9 cellular contexts compared by ENCODE assay signal in the genomic region with DNA sequence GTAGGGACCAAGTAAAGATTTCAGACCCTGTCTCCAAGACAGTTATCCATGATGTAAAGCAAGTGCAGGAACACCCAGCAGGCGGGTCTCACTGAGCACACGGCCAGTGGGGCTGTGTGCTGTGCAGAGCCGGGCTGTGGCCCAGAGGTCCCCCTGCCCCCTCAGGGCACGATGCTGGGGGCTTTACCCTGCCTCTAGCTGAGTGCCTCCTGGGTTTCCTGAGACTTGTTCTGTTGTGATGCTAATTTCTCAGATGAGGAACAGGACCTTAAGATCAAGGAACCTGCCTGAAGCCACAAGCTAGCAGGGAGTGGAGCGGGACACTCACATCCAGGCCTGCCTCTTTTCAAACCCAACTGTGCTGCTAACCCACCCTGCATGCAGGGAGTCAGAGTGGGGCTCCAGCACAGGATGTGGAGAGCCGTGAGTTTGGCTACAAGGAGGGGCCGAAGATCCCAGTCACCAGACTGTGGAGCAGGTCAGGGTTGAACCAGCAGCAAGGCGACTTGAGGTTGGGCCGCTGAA.
A peak's percentile ranks its signal among the peaks of the same experiment; 100 is the strongest.
DNase-seq lines count a peak whose midpoint lies in the region; ATAC-seq and FAIRE-seq lines count a peak whose summit lies in the region.
"Had no signal": no experiment of that assay in that cellular context is flagged by ENCODE, and none has a peak within 500 bp of the region (broad histone marks: within the 10 kb centered on the region; RNA-seq: fewer than 3 reads in every experiment).

No MANE protein-coding gene starts in this region.

- H3K9me3 ChIP-seq in right cardiac atrium (ENCODE audit: control insufficient read depth, low read length): no peaks in the 10 kb centered on the region

- H3K4me1 ChIP-seq in right cardiac atrium (ENCODE audit: control insufficient read depth, insufficient read depth, low read length): no peaks in the 10 kb centered on the region

- intact Hi-C loops in right cardiac atrium (cut with DNase I): no loop called here
- intact Hi-C loops in left cardiac atrium (cut with DNase I): no loop called here
- intact Hi-C loops in sciatic nerve (cut with DNase I): no loop called here

- FAIRE-seq in urothelium cell line (lab: Jason Lieb, UNC): peak; percentile 68

- WGBS in right cardiac atrium: 74% methylated on average over 9 of the region's 9 CpGs

- ATAC-seq in right cardiac atrium (peak; percentile 19 to 53), left cardiac atrium (no peak), HG03095 (IDR thresholded peaks at IDR 0.05; ENCODE audit: unreplicated experiment) (peak; percentile 17), sciatic nerve (no peak)

- no peaks in the 10 kb centered on the region for H3K27me3 ChIP-seq in right cardiac atrium (ENCODE audit: control insufficient read depth, insufficient read depth)

- no peak overlapping the region for H3K4me3 ChIP-seq in right cardiac atrium (ENCODE audit: low read length)

- no peak for DNase-seq in right cardiac atrium
- no peak for DNase-seq in left cardiac atrium
- peak; percentile 64 to 68 for DNase-seq in activated T-cell treated with anti-CD3 and anti-CD28 coated beads, Interleukin-2, amount 50 U/mL, for 48 hours
- DNase-seq in urothelium cell line (ENCODE audit: low spot score): no peak
- DNase-seq in sciatic nerve (ENCODE audit: low spot score): no peak
- DNase-seq in AG20443 (ENCODE audit: low spot score): no peak
- no peak for DNase-seq in HT-29 (ENCODE audit: low spot score)
- DNase-seq: foreskin melanocyte had no signal

- no peak overlapping the region for H3K27ac ChIP-seq in right cardiac atrium (ENCODE audit: low read length)

Comparison
In these comparisons a context has a peak if more than half of its experiments do, and no peak if none do; other contexts are left out.
1. ATAC-seq: peak in right cardiac atrium (2 of 2) and HG03095 (single experiment); none in left cardiac atrium (0 of 2) and sciatic nerve (single experiment).
2. DNase-seq: peak in activated T-cell treated with anti-CD3 and anti-CD28 coated beads, Interleukin-2, amount 50 U/mL, for 48 hours (2 of 2); none in right cardiac atrium (0 of 3), left cardiac atrium (single experiment), urothelium cell line (single experiment), sciatic nerve (single experiment), AG20443 (single experiment) and HT-29 (single experiment).